Comparison of ENCODE assay signal across 8 cellular contexts in genomic region chr16:46384285-46385061, GRCh38.
DNase-seq lines count a peak whose midpoint lies in the region; TF ChIP-seq lines count a peak whose summit lies in the region.
"Not testable (repeated sequence)": the region's sequence is repeated elsewhere in the genome, so short reads cannot be mapped to it uniquely, and the experiment has no call there.

No MANE protein-coding gene starts in this region.

- DNase-seq in Caco-2 (peak; percentile 38), Karpas-422 (peak; percentile 70), ascending aorta (ENCODE audit: low spot score in 2 of 2) (peak; percentile 8 to 79), endothelial cell (ENCODE audit: low spot score) (peak; percentile 29), iris pigment epithelial cell (ENCODE audit: low read depth) (peak; percentile 32), neural crest cell (ENCODE audit: low read depth, low spot score) (peak; percentile 42), testis (peak; percentile 19)
- peak; percentile 83 for DNase-seq in activated CD4-positive, alpha-beta T cell treated with anti-CD3 and anti-CD28 coated beads, Interleukin-2, amount 10 ng/mL, durations not matched to agents 24 days and 14 days

- CTCF ChIA-PET in Caco-2 (lab: Charles Lee): not testable (repeated sequence)

- TF ChIP-seq CTCF in Caco-2 (IDR thresholded peaks at IDR 0.05; ENCODE audit: insufficient read depth in 1 of 2, low read depth in 1 of 2, low read length in 1 of 2, severe bottlenecking in 1 of 2, unreplicated experiment in 1 of 2); ascending aorta (IDR thresholded peaks at IDR 0.05); endothelial cell (IDR thresholded peaks at IDR 0.05; ENCODE audit: unreplicated experiment); neural crest cell (conservative IDR thresholded peaks at IDR 0.05); testis (IDR thresholded peaks at IDR 0.05): not testable (repeated sequence)

- H3K27ac Mint-ChIP-seq in Caco-2 (ENCODE audit: unreplicated experiment); activated CD4-positive, alpha-beta T cell treated with anti-CD3 and anti-CD28 coated beads, Interleukin-2, amount 10 ng/mL, durations not matched to agents 24 days and 14 days; endothelial cell (ENCODE audit: unreplicated experiment); neural crest cell (ENCODE audit: unreplicated experiment): not testable (repeated sequence)

- not testable (repeated sequence) for H3K4me3 Mint-ChIP-seq in Caco-2 (ENCODE audit: unreplicated experiment); activated CD4-positive, alpha-beta T cell treated with anti-CD3 and anti-CD28 coated beads, Interleukin-2, amount 10 ng/mL, durations not matched to agents 24 days and 14 days; endothelial cell (ENCODE audit: unreplicated experiment); neural crest cell

- H3K4me3 ChIP-seq in Caco-2 (ENCODE audit: low read depth, low read length); Karpas-422 (ENCODE audit: low read length); ascending aorta; testis: not testable (repeated sequence)

- H3K4me1 ChIP-seq in Caco-2; Karpas-422 (ENCODE audit: low read length); ascending aorta; testis: not testable (repeated sequence)

- not testable (repeated sequence) for H3K4me1 Mint-ChIP-seq in Caco-2 (ENCODE audit: low read depth, unreplicated experiment); activated CD4-positive, alpha-beta T cell treated with anti-CD3 and anti-CD28 coated beads, Interleukin-2, amount 10 ng/mL, durations not matched to agents 24 days and 14 days; endothelial cell (ENCODE audit: unreplicated experiment); neural crest cell

- not testable (repeated sequence) for H3K9ac ChIP-seq in Karpas-422 (ENCODE audit: low read length)

- POLR2A ChIA-PET in Caco-2 (lab: Charles Lee): not testable (repeated sequence)

- H3K36me3 Mint-ChIP-seq in Caco-2 (ENCODE audit: insufficient read depth, unreplicated experiment); activated CD4-positive, alpha-beta T cell treated with anti-CD3 and anti-CD28 coated beads, Interleukin-2, amount 10 ng/mL, durations not matched to agents 24 days and 14 days (ENCODE audit: low read depth); endothelial cell (ENCODE audit: low read depth, unreplicated experiment): not testable (repeated sequence)
- H3K36me3 Mint-ChIP-seq in neural crest cell (ENCODE audit: low read depth): peaks cover 25% of the 10 kb centered on the region

- H3K9me2 ChIP-seq in Karpas-422 (replicated peaks; ENCODE audit: insufficient read depth, low read length): not testable (repeated sequence)

- H3K36me3 ChIP-seq in Caco-2 (ENCODE audit: control insufficient read depth, insufficient read depth, low read length); Karpas-422 (ENCODE audit: insufficient read depth, low read length); ascending aorta; testis (ENCODE audit: low read depth, missing control alignments): not testable (repeated sequence)

- H3K27me3 ChIP-seq in Caco-2 (replicated peaks; ENCODE audit: control insufficient read depth, insufficient read depth, low read length); Karpas-422 (ENCODE audit: low read length); ascending aorta; testis: not testable (repeated sequence)

- not testable (repeated sequence) for H3K27ac ChIP-seq in Karpas-422 (ENCODE audit: low read length); ascending aorta; testis

- not testable (repeated sequence) for H2AFZ ChIP-seq in Karpas-422 (ENCODE audit: low read length)

- not testable (repeated sequence) for H3K79me2 ChIP-seq in Karpas-422 (ENCODE audit: low read length)

- not testable (repeated sequence) for H3K4me2 ChIP-seq in Karpas-422 (ENCODE audit: low read depth, low read length, poor library complexity, severe bottlenecking)

- not testable (repeated sequence) for TF ChIP-seq POLR2A in testis (IDR thresholded peaks at IDR 0.05)

- H3K27me3 Mint-ChIP-seq in Caco-2 (ENCODE audit: insufficient read depth, unreplicated experiment); activated CD4-positive, alpha-beta T cell treated with anti-CD3 and anti-CD28 coated beads, Interleukin-2, amount 10 ng/mL, durations not matched to agents 24 days and 14 days; endothelial cell (ENCODE audit: unreplicated experiment); neural crest cell (ENCODE audit: low read depth): not testable (repeated sequence)

- not testable (repeated sequence) for H3K9me3 Mint-ChIP-seq in Caco-2 (ENCODE audit: unreplicated experiment); activated CD4-positive, alpha-beta T cell treated with anti-CD3 and anti-CD28 coated beads, Interleukin-2, amount 10 ng/mL, durations not matched to agents 24 days and 14 days; neural crest cell
- H3K9me3 Mint-ChIP-seq in endothelial cell (ENCODE audit: unreplicated experiment): peaks cover 15% of the 10 kb centered on the region

- not testable (repeated sequence) for H4K20me1 ChIP-seq in Karpas-422 (ENCODE audit: insufficient read depth, low read depth, low read length)

- 52 to 56% methylated on average over 37 of the region's 37 CpGs for WGBS in testis, 2 donors

- intact Hi-C loops in Caco-2 (cut with micrococcal nuclease; ENCODE audit: unreplicated experiment); activated CD4-positive, alpha-beta T cell treated with anti-CD3 and anti-CD28 coated beads, Interleukin-2, amount 10 ng/mL, durations not matched to agents 24 days and 14 days (cut with micrococcal nuclease); ascending aorta (cut with DNase I); testis (cut with DNase I; ENCODE audit: low total_unique reads): not testable (repeated sequence)

- BruUV-seq in Caco-2 (replicated peaks; lab: Mats Ljungman, UMichigan): not testable (repeated sequence)

- H3K9me3 ChIP-seq in Caco-2; Karpas-422 (ENCODE audit: low read length); testis: not testable (repeated sequence)
- peaks cover 15 to 20% of the 10 kb centered on the region in 2 donors for H3K9me3 ChIP-seq in ascending aorta

Comparison
In these comparisons a context has a peak if more than half of its experiments do, and no peak if none do; other contexts are left out.
1. DNase-seq: peak in every context shown above with its lines; median percentile 83 in activated CD4-positive, alpha-beta T cell treated with anti-CD3 and anti-CD28 coated beads, Interleukin-2, amount 10 ng/mL, durations not matched to agents 24 days and 14 days; 70 in Karpas-422; 44 in ascending aorta; 42 in neural crest cell; 38 in Caco-2; 32 in iris pigment epithelial cell; 29 in endothelial cell; 19 in testis.